In genomic region chr15:62067448-62068044, GRCh38 we compare ENCODE assay signal across 8 cellular contexts. TPM values are rescaled to one million over a fixed set of nuclear protein-coding genes. Genes with fewer than 3 reads are reported as not detected.
DNase-seq lines count a peak whose midpoint lies in the region; ATAC-seq and TF ChIP-seq lines count a peak whose summit lies in the region.

No MANE protein-coding gene starts in this region.

- POLR2A ChIA-PET in RWPE1 (lab: Yijun Ruan, JAX; ENCODE audit: low non-redundant PET): no interaction called here

- peak; percentile 26; the same call in 1 of the 2 replicates for TF ChIP-seq CTCF in RWPE1 (conservative IDR thresholded peaks at IDR 0.05; ENCODE audit: low read depth)
- TF ChIP-seq CTCF in brain (conservative IDR thresholded peaks at IDR 0.05): no peak

- H3K36me3 Mint-ChIP-seq in brain: no peaks in the 10 kb centered on the region

- no peak for ATAC-seq in HG02571 (IDR thresholded peaks at IDR 0.05; ENCODE audit: unreplicated experiment)

- no peak overlapping the region; the same call in 1 of the 2 replicates for H3K27ac ChIP-seq in RWPE1

- H3K27me3 Mint-ChIP-seq in brain: peaks cover 84% of the 10 kb centered on the region

- DNase-seq in NCI-H748 (lab: John Stamatoyannopoulos, UW; ENCODE audit: unreplicated experiment): peak; percentile 65
- no peak for DNase-seq in NCI-H748 treated with DMSO at 0.1 percent for 48 hours (lab: John Stamatoyannopoulos, UW)
- DNase-seq in RWPE1 (ENCODE audit: low spot score): no peak
- peak; percentile 13 for DNase-seq in kidney tubule cell (ENCODE audit: low spot score)
- peak; percentile 39 for DNase-seq in stimulated activated CD4-positive, alpha-beta T cell treated with anti-CD3 and anti-CD28 coated beads, Interleukin-4, amount 100 ng/mL, for 1 hour
- DNase-seq in SW 1271 (lab: John Stamatoyannopoulos, UW): no peak

- CTCF ChIA-PET in RWPE1 (lab: Yijun Ruan, JAX): interaction anchor here (1.0 to 1.6 kb wide), 2 partner anchors 10 to 180 kb away, joined by 4 read pairs; no protein-coding TSS in a partner anchor

- peaks cover 0 to 5% (median 0%) of the 10 kb centered on the region in 5 experiments for H3K9me3 Mint-ChIP-seq in brain

- H3K27ac Mint-ChIP-seq in brain: peak overlapping the region in 3 of 5 experiments; percentile 8 to 27 (median 9)

- H3K4me3 Mint-ChIP-seq in brain: peak overlapping the region; percentile 82 to 93 (median 89)

- peaks cover 20% of the 10 kb centered on the region for H3K4me1 Mint-ChIP-seq in brain

RNA-seq across cellular contexts. Expression of gene C2CD4A, which starts 0.8 kb away (rescaled TPM):
- 0.24 TPM for polyA plus RNA-seq in brain (ENCODE audit: insufficient read depth, low read depth, low replicate concordance)

RNA-seq across cellular contexts. Expression of gene VPS13C, which starts 7.3 kb away (rescaled TPM):
- 2.4 TPM for polyA plus RNA-seq in brain (ENCODE audit: insufficient read depth, low read depth, low replicate concordance)

Comparison
In these comparisons a context has a peak if more than half of its experiments do, and no peak if none do; other contexts are left out.
1. DNase-seq: peak in NCI-H748 (single experiment), kidney tubule cell (single experiment) and stimulated activated CD4-positive, alpha-beta T cell treated with anti-CD3 and anti-CD28 coated beads, Interleukin-4, amount 100 ng/mL, for 1 hour (single experiment); none in NCI-H748 treated with DMSO at 0.1 percent for 48 hours (single experiment), RWPE1 (single experiment) and SW 1271 (0 of 2).